34 cellular contexts compared by ENCODE assay signal in genomic region chr16:88847654-88848053, GRCh38. TPM values are rescaled to one million over a fixed set of nuclear protein-coding genes. Genes with fewer than 3 reads are reported as not detected.
"Had no signal": no experiment of that assay in that cellular context is flagged by ENCODE, and none has a peak within 500 bp of the region (broad histone marks: within the 10 kb centered on the region; RNA-seq: fewer than 3 reads in every experiment).

No MANE protein-coding gene starts in this region.

- DNase-seq: colonic mucosa; cortex of kidney; effector CD8-positive, alpha-beta T cell; effector memory CD8-positive, alpha-beta T cell; endodermal cell; erythroblast; esophagus squamous epithelium; foreskin fibroblast; foreskin melanocyte; gastrocnemius medialis; glutamatergic neuron; head of caudate nucleus; heart right ventricle; hippocampal formation; left cardiac atrium; left lung; left ventricle myocardium superior; lower lobe of right lung; mesenchymal stem cell; mucosa of descending colon had no signal

- H3K27ac Mint-ChIP-seq: dendritic cell treated with granulocyte-macrophage colony-stimulating factor and Interleukin-4, amounts not matched to agents 40 ng/mL and 50 ng/mL, for 4 days; effector memory CD8-positive, alpha-beta T cell; endodermal cell; mesothelial cell of epicardium had no signal

- FAIRE-seq: endometrium, islet of Langerhans, keratinocyte had no signal

- H3K4me3 Mint-ChIP-seq: dendritic cell treated with granulocyte-macrophage colony-stimulating factor and Interleukin-4, amounts not matched to agents 40 ng/mL and 50 ng/mL, for 4 days; effector memory CD8-positive, alpha-beta T cell; endodermal cell; mesothelial cell of epicardium had no signal

- H3K27ac ChIP-seq: colonic mucosa, epithelial cell of prostate, esophagus squamous epithelium, gastrocnemius medialis, heart right ventricle, left lung, lower lobe of right lung had no signal

- H3K36me3 ChIP-seq: colonic mucosa had no signal

- H3K9me3 ChIP-seq: colonic mucosa, esophagus squamous epithelium, gastrocnemius medialis, heart right ventricle, left lung, lower lobe of right lung, mucosa of descending colon had no signal

- H3K4me1 ChIP-seq: colonic mucosa, esophagus squamous epithelium, gastrocnemius medialis, lower lobe of right lung had no signal

- H3K9me3 Mint-ChIP-seq: dendritic cell treated with granulocyte-macrophage colony-stimulating factor and Interleukin-4, amounts not matched to agents 40 ng/mL and 50 ng/mL, for 4 days; effector memory CD8-positive, alpha-beta T cell; mesothelial cell of epicardium had no signal

- H3K27me3 ChIP-seq: colonic mucosa, esophagus squamous epithelium, gastrocnemius medialis, heart right ventricle, left lung had no signal

- H3K4me1 Mint-ChIP-seq: endodermal cell, mesothelial cell of epicardium had no signal

- H3K4me3 ChIP-seq: colonic mucosa, esophagus squamous epithelium, gastrocnemius medialis, heart right ventricle, left lung, lower lobe of right lung, mucosa of descending colon had no signal

- H3K27me3 Mint-ChIP-seq: dendritic cell treated with granulocyte-macrophage colony-stimulating factor and Interleukin-4, amounts not matched to agents 40 ng/mL and 50 ng/mL, for 4 days; effector memory CD8-positive, alpha-beta T cell had no signal

RNA-seq across cellular contexts. Expression of gene PABPN1L, which starts 18.8 kb away (rescaled TPM):
- total RNA-seq: chondrocyte, colonic mucosa, dermis microvascular lymphatic vessel endothelial cell, endodermal cell, esophagus mucosa, esophagus squamous epithelium, gastrocnemius medialis, glomerular endothelial cell, kidney epithelial cell, left cardiac atrium, left lung, left ventricle myocardium superior, lower leg skin, lower lobe of right lung, lung microvascular endothelial cell, mesenteric fat pad, mucosa of descending colon had no signal
- polyA plus RNA-seq: heart right ventricle, keratinocyte had no signal
